16 cellular contexts compared by ENCODE assay signal in genomic region chr3:149703474-149703873, GRCh38. TPM values are rescaled to one million over a fixed set of nuclear protein-coding genes. Genes with fewer than 3 reads are reported as not detected.
DNase-seq lines count a peak whose midpoint lies in the region; ATAC-seq and TF ChIP-seq lines count a peak whose summit lies in the region.
"Had no signal": no experiment of that assay in that cellular context is flagged by ENCODE, and none has a peak within 500 bp of the region (broad histone marks: within the 10 kb centered on the region; RNA-seq: fewer than 3 reads in every experiment).

No MANE protein-coding gene starts in this region.

- WGBS in ovary, 3 donors, result 30 to 39% (median 35%) methylated on average over 2 of the region's 2 CpGs

- no peak for TF ChIP-seq CTCF in ovary (IDR thresholded peaks at IDR 0.05)

- DNase-seq in AG08395 (ENCODE audit: low spot score) (peak; percentile 48), HS-5 (ENCODE audit: low read depth) (peak; percentile 32), fibroblast of peridontal ligament (ENCODE audit: extremely low read depth) (peak; percentile 81), ovary (peak; percentile 54 to 83 (median 66)), Ammon's horn (ENCODE audit: low spot score) (no peak), germinal center (ENCODE audit: low spot score) (no peak), D341Med (ENCODE audit: low spot score) (no peak)
- DNase-seq: activated CD8-positive, alpha-beta memory T cell treated with anti-CD3 and anti-CD28 coated beads for 24 hours; activated effector memory CD4-positive, alpha-beta T cell treated with Interleukin-2 at 50 U/mL for 16 hours; DMS153; effector CD8-positive, alpha-beta T cell; H7; head of caudate nucleus; NCI-H1417; stimulated activated CD4-positive, alpha-beta T cell treated with anti-CD3 and anti-CD28 coated beads, Interleukin-4, amount 100 ng/mL, for 1 hour had no signal

- TF ChIP-seq POLR2A in ovary (IDR thresholded peaks at IDR 0.05), result no peak

- H3K4me3 ChIP-seq in ovary, result no peak overlapping the region

- no peak for ATAC-seq in GM21737 (IDR thresholded peaks at IDR 0.05; ENCODE audit: unreplicated experiment)

- no peaks in the 10 kb centered on the region for H3K9me3 ChIP-seq in ovary

- H3K27me3 ChIP-seq in ovary, result no peaks in the 10 kb centered on the region

- TF ChIP-seq EP300 in ovary (IDR thresholded peaks at IDR 0.05), result no peak

- intact Hi-C loops in ovary (cut with DNase I), result loop anchor here in 1 of 4 donors (5.0 kb wide), 1 partner anchor 46 kb away; the partner anchor contains the start of gene WWTR1

- peak overlapping the region; percentile 37 to 81 for H3K27ac ChIP-seq in ovary

- H3K36me3 ChIP-seq in ovary, result no peaks in the 10 kb centered on the region

- H3K4me1 ChIP-seq in ovary (ENCODE audit: insufficient read depth), result peaks cover 11% of the 10 kb centered on the region

RNA-seq across cellular contexts. Expression of gene WWTR1, which starts 45.6 kb away (rescaled TPM):
- 100 to 1,000 TPM in 4 of 7 donors, 10 to 100 TPM in 3; 96.0 to 160 (median 112) TPM for total RNA-seq in ovary
- polyA plus RNA-seq in ovary, result 10 to 100 TPM; 65.4 to 87.4 TPM

RNA-seq across cellular contexts. Expression of gene COMMD2, which starts 48.8 kb away (rescaled TPM):
- total RNA-seq in ovary, result 10 to 100 TPM; 19.8 to 40.9 (median 35.2) TPM
- polyA plus RNA-seq in ovary, result 10 to 100 TPM; 15.6 to 31.2 TPM

Comparison
In these comparisons a context has a peak if more than half of its experiments do, and no peak if none do; other contexts are left out.
1. DNase-seq: peak in AG08395 (single experiment), HS-5 (single experiment), fibroblast of peridontal ligament (single experiment) and ovary (5 of 5); none in Ammon's horn (single experiment), germinal center (single experiment) and D341Med (single experiment).